ENCODE assay signal across 22 cellular contexts in genomic region chr6:34877869-34878485, GRCh38.
"Had no signal": no experiment of that assay in that cellular context is flagged by ENCODE, and none has a peak within 500 bp of the region (broad histone marks: within the 10 kb centered on the region; RNA-seq: fewer than 3 reads in every experiment).

No MANE protein-coding gene starts in this region.

- FAIRE-seq: keratinocyte, TTC549 had no signal

- H3K27me3 Mint-ChIP-seq: activated B cell treated with CpG ODN at 0.5 μM for 24 hours; activated CD4-positive, alpha-beta T cell treated with anti-CD3 and anti-CD28 coated beads, Interleukin-2, amount 10 ng/mL, durations not matched to agents 7 days and 5 days; memory B cell; naive thymus-derived CD8-positive, alpha-beta T cell had no signal

- H3K9me3 Mint-ChIP-seq: activated B cell treated with CpG ODN at 0.5 μM for 24 hours; activated CD4-positive, alpha-beta T cell treated with anti-CD3 and anti-CD28 coated beads, Interleukin-2, amount 10 ng/mL, durations not matched to agents 7 days and 5 days; activated T-helper 1 cell treated with anti-CD3 and anti-CD28 coated beads, Interleukin-12 subunit alpha, Interleukin-12 subunit beta, Interleukin-2, Interleukin-4 antibody, amounts not matched to agents 30 ng/mL and 10 ng/mL and 1 ng/mL, durations not matched to agents 14 hours and 24 hours and 36 hours; memory B cell; naive thymus-derived CD8-positive, alpha-beta T cell had no signal

- H3K27me3 ChIP-seq: body of pancreas, colonic mucosa, esophagus squamous epithelium, tibial artery, uterus had no signal

- ATAC-seq: body of pancreas; mucosa of descending colon; naive thymus-derived CD8-positive, alpha-beta T cell had no signal

- H3K4me1 ChIP-seq: body of pancreas, colonic mucosa, esophagus squamous epithelium, left ventricle myocardium inferior, tibial artery, uterus had no signal

- H3K4me1 Mint-ChIP-seq: activated B cell treated with CpG ODN at 0.5 μM for 24 hours, memory B cell had no signal

- H3K4me3 Mint-ChIP-seq: activated B cell treated with CpG ODN at 0.5 μM for 24 hours; activated CD4-positive, alpha-beta T cell treated with anti-CD3 and anti-CD28 coated beads, Interleukin-2, amount 10 ng/mL, durations not matched to agents 7 days and 5 days; activated T-helper 1 cell treated with anti-CD3 and anti-CD28 coated beads, Interleukin-12 subunit alpha, Interleukin-12 subunit beta, Interleukin-2, Interleukin-4 antibody, amounts not matched to agents 30 ng/mL and 10 ng/mL and 1 ng/mL, durations not matched to agents 14 hours and 24 hours and 36 hours; memory B cell; naive thymus-derived CD8-positive, alpha-beta T cell had no signal

- H3K27ac Mint-ChIP-seq: activated B cell treated with CpG ODN at 0.5 μM for 24 hours; activated CD4-positive, alpha-beta T cell treated with anti-CD3 and anti-CD28 coated beads, Interleukin-2, amount 10 ng/mL, durations not matched to agents 7 days and 5 days; activated T-helper 1 cell treated with anti-CD3 and anti-CD28 coated beads, Interleukin-12 subunit alpha, Interleukin-12 subunit beta, Interleukin-2, Interleukin-4 antibody, amounts not matched to agents 30 ng/mL and 10 ng/mL and 1 ng/mL, durations not matched to agents 14 hours and 24 hours and 36 hours; memory B cell had no signal

- H3K9me3 ChIP-seq: body of pancreas, colonic mucosa, esophagus squamous epithelium, left ventricle myocardium inferior, mucosa of descending colon, tibial artery, uterus had no signal

- H3K4me3 ChIP-seq: body of pancreas, colonic mucosa, esophagus squamous epithelium, left ventricle myocardium inferior, mucosa of descending colon, tibial artery, uterus had no signal

- H3K36me3 ChIP-seq: colonic mucosa, uterus had no signal

- DNase-seq: activated B cell treated with CpG ODN at 0.5 μM for 24 hours; activated CD4-positive, alpha-beta T cell treated with anti-CD3 and anti-CD28 coated beads, Interleukin-2, amount 10 ng/mL, durations not matched to agents 7 days and 5 days; activated naive CD4-positive, alpha-beta T cell treated with Interleukin-2 at 50 U/mL for 16 hours; amniotic stem cell; body of pancreas; caudate nucleus; colonic mucosa; esophagus squamous epithelium; hippocampal formation; left ventricle myocardium inferior; mucosa of descending colon; naive thymus-derived CD8-positive, alpha-beta T cell; nucleus accumbens; posterior cingulate gyrus; stimulated activated CD4-positive, alpha-beta T cell treated with anti-CD3 and anti-CD28 coated beads, Interleukin-4, amount 100 ng/mL, for 1 hour; stimulated activated naive CD4-positive, alpha-beta T cell; tibial artery; uterus had no signal

- H3K27ac ChIP-seq: body of pancreas, colonic mucosa, esophagus squamous epithelium, left ventricle myocardium inferior, tibial artery, uterus had no signal
